ENCODE assay signal across 8 cellular contexts in genomic region chr12:123270380-123271181, GRCh38. TPM values are rescaled to one million over a fixed set of nuclear protein-coding genes. Genes with fewer than 3 reads are reported as not detected.
DNase-seq lines count a peak whose midpoint lies in the region; ATAC-seq and TF ChIP-seq lines count a peak whose summit lies in the region.

No MANE protein-coding gene starts in this region.

- DNase-seq in AG04449 (ENCODE audit: low read depth, low spot score): no peak
- peak; percentile 34 for DNase-seq in GM13976 (ENCODE audit: low spot score)
- DNase-seq in HT-29 (ENCODE audit: low spot score): peak; percentile 14
- DNase-seq in activated T-helper 2 cell treated with anti-CD3 and anti-CD28 coated beads, Interferon-gamma antibody, Interleukin-2, Interleukin-4, amounts not matched to agents 10 μg/mL and 5 μg/mL and 100 μg/mL, durations not matched to agents 14 hours and 24 hours and 36 hours (ENCODE audit: low spot score): peak; percentile 23
- peak; percentile 21 to 27 for DNase-seq in heart right ventricle
- peak; percentile 33 to 59 for DNase-seq in psoas muscle
- no peak for DNase-seq in NCI-H2196 (lab: John Stamatoyannopoulos, UW; ENCODE audit: unreplicated experiment)
- DNase-seq in NCI-H774 (lab: John Stamatoyannopoulos, UW): no peak

- 0 to 1% methylated on average over 43 to 75 of the region's 75 CpGs for WGBS in heart right ventricle, 2 donors
- WGBS in psoas muscle, 3 donors: 1 to 3% (median 2%) methylated on average over 45 to 75 of the region's 75 CpGs

- POLR2A ChIA-PET in AG04449 (lab: Yijun Ruan, JAX): interaction anchor here (0.8 to 1.0 kb wide), 3 partner anchors 37 to 323 kb away, joined by 3 read pairs; partner anchors contain the start of genes MPHOSPH9 and MTRFR

- in situ Hi-C loops in GM13976 (cut with MboI; ENCODE audit: low sequenced_read_pairs, unreplicated experiment): no loop called here

- CTCF ChIA-PET in AG04449 (lab: Yijun Ruan, JAX): interaction anchor here (1.0 to 1.7 kb wide), 7 partner anchors 10 to 311 kb away, joined by 3 to 6 read pairs (median 4); no protein-coding TSS in a partner anchor

- peaks cover 18% of the 10 kb centered on the region for H3K4me1 Mint-ChIP-seq in activated T-helper 2 cell treated with anti-CD3 and anti-CD28 coated beads, Interferon-gamma antibody, Interleukin-2, Interleukin-4, amounts not matched to agents 10 μg/mL and 5 μg/mL and 100 μg/mL, durations not matched to agents 14 hours and 24 hours and 36 hours (ENCODE audit: low read depth)

- H3K4me1 ChIP-seq in heart right ventricle (peaks cover 3 to 43% (median 36%) of the 10 kb centered on the region in 9 donors), psoas muscle (peaks cover 27% of the 10 kb centered on the region)

- TF ChIP-seq CTCF in AG04449 (IDR thresholded peaks at IDR 0.05; ENCODE audit: insufficient read depth, low read length, missing control alignments): no peak
- TF ChIP-seq CTCF in GM13976 (IDR thresholded peaks at IDR 0.05; ENCODE audit: borderline replicate concordance, control extremely low read depth, extremely low read depth, insufficient read depth, missing control alignments): no peak
- TF ChIP-seq CTCF in heart right ventricle (IDR thresholded peaks at IDR 0.05): no peak
- no peak for TF ChIP-seq CTCF in psoas muscle (IDR thresholded peaks at IDR 0.05)

- H3K9me3 Mint-ChIP-seq in activated T-helper 2 cell treated with anti-CD3 and anti-CD28 coated beads, Interferon-gamma antibody, Interleukin-2, Interleukin-4, amounts not matched to agents 10 μg/mL and 5 μg/mL and 100 μg/mL, durations not matched to agents 14 hours and 24 hours and 36 hours: no peaks in the 10 kb centered on the region

- peak overlapping the region; percentile 88 for H3K4me3 Mint-ChIP-seq in activated T-helper 2 cell treated with anti-CD3 and anti-CD28 coated beads, Interferon-gamma antibody, Interleukin-2, Interleukin-4, amounts not matched to agents 10 μg/mL and 5 μg/mL and 100 μg/mL, durations not matched to agents 14 hours and 24 hours and 36 hours (ENCODE audit: low read depth)

- H3K9me3 ChIP-seq in heart right ventricle (no peaks in the 10 kb centered on the region), psoas muscle (no peaks in the 10 kb centered on the region)

- no peaks in the 10 kb centered on the region for H3K27me3 Mint-ChIP-seq in activated T-helper 2 cell treated with anti-CD3 and anti-CD28 coated beads, Interferon-gamma antibody, Interleukin-2, Interleukin-4, amounts not matched to agents 10 μg/mL and 5 μg/mL and 100 μg/mL, durations not matched to agents 14 hours and 24 hours and 36 hours (ENCODE audit: low read depth)

- peak overlapping the region; percentile 89 for H3K27ac Mint-ChIP-seq in activated T-helper 2 cell treated with anti-CD3 and anti-CD28 coated beads, Interferon-gamma antibody, Interleukin-2, Interleukin-4, amounts not matched to agents 10 μg/mL and 5 μg/mL and 100 μg/mL, durations not matched to agents 14 hours and 24 hours and 36 hours

- H3K27me3 ChIP-seq in heart right ventricle (no peaks in the 10 kb centered on the region), psoas muscle (ENCODE audit: insufficient read depth in 3 of 3, low read length in 2 of 3) (no peaks in the 10 kb centered on the region)

- H3K36me3 ChIP-seq in heart right ventricle (peaks cover 0 to 17% (median 0%) of the 10 kb centered on the region in 9 donors), psoas muscle (ENCODE audit: insufficient read depth in 1 of 2, low read depth in 1 of 2) (peaks cover 0 to 10% of the 10 kb centered on the region in 2 donors)

- ATAC-seq in heart right ventricle: peak in 7 of 8 donors; percentile 2 to 27 (median 6)
- peak in 1 of 4 donors; percentile 14 for ATAC-seq in psoas muscle

- H3K36me3 Mint-ChIP-seq in activated T-helper 2 cell treated with anti-CD3 and anti-CD28 coated beads, Interferon-gamma antibody, Interleukin-2, Interleukin-4, amounts not matched to agents 10 μg/mL and 5 μg/mL and 100 μg/mL, durations not matched to agents 14 hours and 24 hours and 36 hours (ENCODE audit: low read depth): no peaks in the 10 kb centered on the region

- intact Hi-C loops in activated T-helper 2 cell treated with anti-CD3 and anti-CD28 coated beads, Interferon-gamma antibody, Interleukin-2, Interleukin-4, amounts not matched to agents 10 μg/mL and 5 μg/mL and 100 μg/mL, durations not matched to agents 14 hours and 24 hours and 36 hours (cut with micrococcal nuclease): no loop called here
- intact Hi-C loops in heart right ventricle (cut with DNase I) (loop anchor here in 1 of 10 donors (2.0 kb wide), 1 partner anchor 312 kb away; no protein-coding TSS in a partner anchor), psoas muscle (cut with DNase I) (loop anchor here in 1 of 2 donors (2.0 kb wide), 1 partner anchor 330 kb away; no protein-coding TSS in a partner anchor)

- peak overlapping the region; percentile 85 for H3K4me3 ChIP-seq in AG04449 (ENCODE audit: low read depth, low read length)
- peak overlapping the region; percentile 63 to 95 (median 75) for H3K4me3 ChIP-seq in heart right ventricle
- H3K4me3 ChIP-seq in psoas muscle: peak overlapping the region; percentile 62

- H3K27ac ChIP-seq in heart right ventricle (peak overlapping the region; percentile 54 to 90 (median 84)), psoas muscle (peak overlapping the region; percentile 44)

RNA-seq across cellular contexts. Expression of gene CDK2AP1, which starts 1.1 kb away (rescaled TPM):
- total RNA-seq in HT-29 (2014; rRNA removed; shearing (Covaris generic)): 76.1 and 81.6 TPM in 2 replicates
- total RNA-seq in activated T-helper 2 cell treated with anti-CD3 and anti-CD28 coated beads, Interferon-gamma antibody, Interleukin-2, Interleukin-4, amounts not matched to agents 10 μg/mL and 5 μg/mL and 100 μg/mL, durations not matched to agents 14 hours and 24 hours and 36 hours: 95.3 and 97.7 TPM in 2 replicates
- total RNA-seq in heart right ventricle: 10 to 100 TPM; 55.6 to 80.5 (median 63.4) TPM
- polyA plus RNA-seq in heart right ventricle: 100 to 1,000 TPM in 1 of 2 donors, 10 to 100 TPM in 1; 83.1 to 188 TPM
- total RNA-seq in psoas muscle: 10 to 100 TPM; 47.6 to 63.9 (median 55.1) TPM
- 100 to 1,000 TPM in 1 of 3 donors, 10 to 100 TPM in 2; 31.8 to 143 (median 67.3) TPM for polyA plus RNA-seq in psoas muscle

RNA-seq across cellular contexts. Expression of gene MTRFR, which starts 37.3 kb away (rescaled TPM):
- total RNA-seq in HT-29 (2014; rRNA removed; shearing (Covaris generic)): 11.8 and 15.6 TPM in 2 replicates
- 28.9 and 31.1 TPM in 2 replicates for total RNA-seq in activated T-helper 2 cell treated with anti-CD3 and anti-CD28 coated beads, Interferon-gamma antibody, Interleukin-2, Interleukin-4, amounts not matched to agents 10 μg/mL and 5 μg/mL and 100 μg/mL, durations not matched to agents 14 hours and 24 hours and 36 hours
- total RNA-seq in heart right ventricle (10 to 100 TPM in 8 of 10 donors, 1 to 10 TPM in 2; 9.5 to 12.1 (median 10.8) TPM), psoas muscle (1 to 10 TPM; 7.3 to 9.9 (median 8.6) TPM)
- polyA plus RNA-seq in heart right ventricle (10 to 100 TPM; 12.1 to 20.9 TPM), psoas muscle (10 to 100 TPM in 1 of 3 donors, 1 to 10 TPM in 2; 6.4 to 10.9 (median 7.1) TPM)

RNA-seq across cellular contexts. Expression of gene MPHOSPH9, which starts 37.6 kb away (rescaled TPM):
- total RNA-seq in HT-29 (2014; rRNA removed; shearing (Covaris generic)): 30.2 and 34.3 TPM in 2 replicates
- total RNA-seq in activated T-helper 2 cell treated with anti-CD3 and anti-CD28 coated beads, Interferon-gamma antibody, Interleukin-2, Interleukin-4, amounts not matched to agents 10 μg/mL and 5 μg/mL and 100 μg/mL, durations not matched to agents 14 hours and 24 hours and 36 hours: 97.0 and 99.7 TPM in 2 replicates
- 10 to 100 TPM; 19.7 to 33.6 (median 27.1) TPM for total RNA-seq in heart right ventricle
- 10 to 100 TPM in 1 of 2 donors, 1 to 10 TPM in 1; 4.1 to 11.3 TPM for polyA plus RNA-seq in heart right ventricle
- 10 to 100 TPM in 3 of 4 donors, 1 to 10 TPM in 1; 8.7 to 14.4 (median 12.7) TPM for total RNA-seq in psoas muscle
- 1 to 10 TPM; 3.2 to 5.8 (median 3.2) TPM for polyA plus RNA-seq in psoas muscle

Comparison
In these comparisons a context has a peak if more than half of its experiments do, and no peak if none do; other contexts are left out.
1. DNase-seq: peak in GM13976 (single experiment), HT-29 (single experiment), activated T-helper 2 cell treated with anti-CD3 and anti-CD28 coated beads, Interferon-gamma antibody, Interleukin-2, Interleukin-4, amounts not matched to agents 10 μg/mL and 5 μg/mL and 100 μg/mL, durations not matched to agents 14 hours and 24 hours and 36 hours (single experiment), heart right ventricle (2 of 2) and psoas muscle (2 of 2); none in AG04449 (single experiment), NCI-H2196 (single experiment) and NCI-H774 (single experiment).
2. Peak in every context shown above with its lines, with median percentiles within 50 percentile points of each other: H3K4me3 ChIP-seq.